Comparison of ENCODE assay signal across 8 cellular contexts in the genomic region with DNA sequence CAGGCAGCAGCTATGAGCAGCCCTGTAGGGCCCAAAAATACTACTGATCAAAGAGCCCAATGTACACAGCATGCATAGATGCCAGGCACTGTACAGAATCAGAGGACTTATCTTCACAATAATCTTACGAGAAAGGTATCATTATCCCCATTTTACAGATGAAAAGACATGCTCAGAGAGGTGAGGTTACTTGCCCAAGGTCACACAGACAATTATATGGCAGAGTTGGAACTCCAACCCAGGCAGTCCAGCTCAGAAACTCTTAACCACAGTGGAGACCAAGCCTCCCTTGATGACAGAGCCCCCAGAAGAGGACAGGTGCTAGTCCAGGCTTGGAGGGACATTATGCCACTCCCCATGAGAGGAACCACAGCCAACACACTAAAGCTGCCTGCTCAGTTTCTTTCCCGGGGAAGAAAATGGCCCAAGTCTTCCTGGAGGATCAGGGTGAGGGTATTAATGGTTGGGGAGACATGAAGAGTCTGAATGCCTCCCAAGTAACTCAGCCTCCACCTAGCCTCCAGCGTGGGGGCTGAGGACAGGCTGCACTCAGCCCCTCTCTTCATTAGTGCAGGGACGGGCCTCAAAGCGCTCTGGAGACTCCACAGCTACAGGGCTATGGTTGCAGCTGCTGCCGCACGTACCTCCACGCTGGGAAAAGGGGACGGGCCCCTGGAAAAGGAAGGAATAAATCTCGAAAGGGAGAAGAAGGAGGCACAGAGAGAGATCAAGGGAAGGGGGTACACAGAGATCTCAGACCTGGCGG. TPM values are rescaled to one million over a fixed set of nuclear protein-coding genes. Genes with fewer than 3 reads are reported as not detected.
DNase-seq lines count a peak whose midpoint lies in the region; ATAC-seq and TF ChIP-seq lines count a peak whose summit lies in the region.

No MANE protein-coding gene starts in this region.

- H3K27me3 ChIP-seq in KMS-11 (ENCODE audit: insufficient read depth, low read depth) (0 out of 2 replicates have a peak, but pooled peaks cover 8% of the 10 kb centered on the region), brain microvascular endothelial cell (replicated peaks) (no peaks in the 10 kb centered on the region), liver (ENCODE audit: control insufficient read depth in 4 of 4, insufficient read depth in 4 of 4, low read length in 3 of 4) (no peaks in the 10 kb centered on the region), upper lobe of left lung (no peaks in the 10 kb centered on the region)

- DNase-seq in COLO829 (ENCODE audit: low spot score): peak; percentile 34
- no peak for DNase-seq in brain microvascular endothelial cell
- no peak for DNase-seq in upper lobe of left lung
- no peak for DNase-seq in T-helper 9 cell

- no peak for TF ChIP-seq POLR2A in upper lobe of left lung (IDR thresholded peaks at IDR 0.05)

- no peaks in the 10 kb centered on the region for H4K20me1 ChIP-seq in KMS-11 (ENCODE audit: insufficient read depth)

- in situ Hi-C loops in brain microvascular endothelial cell (cut with HindIII; ENCODE audit: low pct_ligation_motif_present, low sequenced_read_pairs): no loop called here

- H3K4me2 ChIP-seq in KMS-11: peak overlapping the region; percentile 82

- TF ChIP-seq RAD21 in liver (IDR thresholded peaks at IDR 0.05): no peak

- no peaks in the 10 kb centered on the region for H3K79me2 ChIP-seq in KMS-11 (ENCODE audit: insufficient read depth, low read depth)

- H3K9me3 ChIP-seq in liver (ENCODE audit: control insufficient read depth in 4 of 4, low read length in 3 of 4) (no peaks in the 10 kb centered on the region), upper lobe of left lung (no peaks in the 10 kb centered on the region)

- no peak overlapping the region for H3K27ac ChIP-seq in KMS-11
- H3K27ac ChIP-seq in brain microvascular endothelial cell: no peak overlapping the region
- H3K27ac ChIP-seq in liver (ENCODE audit: low read depth in 1 of 2, low read length in 2 of 2): no peak overlapping the region
- H3K27ac ChIP-seq in upper lobe of left lung: peak overlapping the region; percentile 62 to 80 (median 72)

- ATAC-seq in upper lobe of left lung (ENCODE audit: low FRiP score in 2 of 2) (peak in 1 of 2 donors; percentile 1), HG02759 (IDR thresholded peaks at IDR 0.05; ENCODE audit: unreplicated experiment) (no peak), HG02642 (IDR thresholded peaks at IDR 0.05; ENCODE audit: poor library complexity, unreplicated experiment) (no peak)

- H2AFZ ChIP-seq in KMS-11 (ENCODE audit: low read depth): no peak overlapping the region; the same call in 1 of the 2 replicates

- no peaks in the 10 kb centered on the region; the same call in 1 of the 2 replicates for H3K36me3 ChIP-seq in KMS-11 (ENCODE audit: insufficient read depth)
- peaks cover 30% of the 10 kb centered on the region for H3K36me3 ChIP-seq in brain microvascular endothelial cell (replicated peaks)
- peaks cover 8 to 28% (median 18%) of the 10 kb centered on the region in 4 donors for H3K36me3 ChIP-seq in liver (ENCODE audit: control insufficient read depth in 4 of 4, insufficient read depth in 3 of 4, low read depth in 1 of 4, low read length in 3 of 4)
- peaks cover 18 to 43% (median 34%) of the 10 kb centered on the region in 4 donors for H3K36me3 ChIP-seq in upper lobe of left lung

- WGBS in liver: 34% methylated on average over 11 of the region's 11 CpGs
- WGBS in upper lobe of left lung, 2 donors: 17 to 19% methylated on average over 11 of the region's 11 CpGs

- H3K4me1 ChIP-seq in KMS-11 (ENCODE audit: low read depth, poor library complexity, severe bottlenecking) (peaks cover 44% of the 10 kb centered on the region), liver (ENCODE audit: control insufficient read depth in 4 of 4, insufficient read depth in 4 of 4, low read length in 3 of 4) (peaks cover 4 to 26% (median 20%) of the 10 kb centered on the region in 4 donors), upper lobe of left lung (peaks cover 20 to 49% (median 24%) of the 10 kb centered on the region in 4 donors)

- no peak overlapping the region for H3K4me3 ChIP-seq in KMS-11 (IDR thresholded peaks at IDR 0.05; ENCODE audit: insufficient read depth, low read depth, low read length)
- H3K4me3 ChIP-seq in brain microvascular endothelial cell (ENCODE audit: low read depth, low read length): peak overlapping the region; percentile 67
- peak overlapping the region in 2 of 3 donors; percentile 65 to 77 for H3K4me3 ChIP-seq in liver (ENCODE audit: low read depth in 1 of 3, low read length in 3 of 3)
- peak overlapping the region; percentile 61 to 98 (median 91) for H3K4me3 ChIP-seq in upper lobe of left lung

- TF ChIP-seq EP300 in upper lobe of left lung (IDR thresholded peaks at IDR 0.05): no peak

- TF ChIP-seq CTCF in KMS-11 (conservative IDR thresholded peaks at IDR 0.05; ENCODE audit: low read depth, low read length): no peak
- no peak for TF ChIP-seq CTCF in brain microvascular endothelial cell (IDR thresholded peaks at IDR 0.05; ENCODE audit: low read depth, low read length, missing control alignments)
- TF ChIP-seq CTCF in liver (IDR thresholded peaks at IDR 0.05; ENCODE audit: low read depth, low read length, missing input control): no peak
- TF ChIP-seq CTCF in upper lobe of left lung (IDR thresholded peaks at IDR 0.05): no peak

- H3K9ac ChIP-seq in KMS-11: no peak overlapping the region
- no peak overlapping the region for H3K9ac ChIP-seq in liver (ENCODE audit: low read depth in 1 of 2, low read length in 2 of 2)

TF ChIP-seq in liver, 16 proteins besides CTCF, POLR2A, EP300 and RAD21 (continues in another document):
- no peak for TF ChIP-seq FOXA2 (IDR thresholded peaks at IDR 0.05)
- TF ChIP-seq HNF4A (conservative IDR thresholded peaks at IDR 0.05): no peak
- no peak for TF ChIP-seq RXRA (IDR thresholded peaks at IDR 0.05)
- no peak for TF ChIP-seq EGR1 (IDR thresholded peaks at IDR 0.05; ENCODE audit: low read depth in 2 of 2)
- TF ChIP-seq, protein P1, sequence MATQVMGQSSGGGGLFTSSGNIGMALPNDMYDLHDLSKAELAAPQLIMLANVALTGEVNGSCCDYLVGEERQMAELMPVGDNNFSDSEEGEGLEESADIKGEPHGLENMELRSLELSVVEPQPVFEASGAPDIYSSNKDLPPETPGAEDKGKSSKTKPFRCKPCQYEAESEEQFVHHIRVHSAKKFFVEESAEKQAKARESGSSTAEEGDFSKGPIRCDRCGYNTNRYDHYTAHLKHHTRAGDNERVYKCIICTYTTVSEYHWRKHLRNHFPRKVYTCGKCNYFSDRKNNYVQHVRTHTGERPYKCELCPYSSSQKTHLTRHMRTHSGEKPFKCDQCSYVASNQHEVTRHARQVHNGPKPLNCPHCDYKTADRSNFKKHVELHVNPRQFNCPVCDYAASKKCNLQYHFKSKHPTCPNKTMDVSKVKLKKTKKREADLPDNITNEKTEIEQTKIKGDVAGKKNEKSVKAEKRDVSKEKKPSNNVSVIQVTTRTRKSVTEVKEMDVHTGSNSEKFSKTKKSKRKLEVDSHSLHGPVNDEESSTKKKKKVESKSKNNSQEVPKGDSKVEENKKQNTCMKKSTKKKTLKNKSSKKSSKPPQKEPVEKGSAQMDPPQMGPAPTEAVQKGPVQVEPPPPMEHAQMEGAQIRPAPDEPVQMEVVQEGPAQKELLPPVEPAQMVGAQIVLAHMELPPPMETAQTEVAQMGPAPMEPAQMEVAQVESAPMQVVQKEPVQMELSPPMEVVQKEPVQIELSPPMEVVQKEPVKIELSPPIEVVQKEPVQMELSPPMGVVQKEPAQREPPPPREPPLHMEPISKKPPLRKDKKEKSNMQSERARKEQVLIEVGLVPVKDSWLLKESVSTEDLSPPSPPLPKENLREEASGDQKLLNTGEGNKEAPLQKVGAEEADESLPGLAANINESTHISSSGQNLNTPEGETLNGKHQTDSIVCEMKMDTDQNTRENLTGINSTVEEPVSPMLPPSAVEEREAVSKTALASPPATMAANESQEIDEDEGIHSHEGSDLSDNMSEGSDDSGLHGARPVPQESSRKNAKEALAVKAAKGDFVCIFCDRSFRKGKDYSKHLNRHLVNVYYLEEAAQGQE (IDR thresholded peaks at IDR 0.05): no peak
- no peak for TF ChIP-seq JUND (IDR thresholded peaks at IDR 0.05)
- TF ChIP-seq HNF4G (IDR thresholded peaks at IDR 0.05): no peak
- TF ChIP-seq TAF1 (conservative IDR thresholded peaks at IDR 0.05): no peak
- TF ChIP-seq SP1 (IDR thresholded peaks at IDR 0.05): no peak
- no peak for TF ChIP-seq YY1 (IDR thresholded peaks at IDR 0.05)
- TF ChIP-seq, protein P2, sequence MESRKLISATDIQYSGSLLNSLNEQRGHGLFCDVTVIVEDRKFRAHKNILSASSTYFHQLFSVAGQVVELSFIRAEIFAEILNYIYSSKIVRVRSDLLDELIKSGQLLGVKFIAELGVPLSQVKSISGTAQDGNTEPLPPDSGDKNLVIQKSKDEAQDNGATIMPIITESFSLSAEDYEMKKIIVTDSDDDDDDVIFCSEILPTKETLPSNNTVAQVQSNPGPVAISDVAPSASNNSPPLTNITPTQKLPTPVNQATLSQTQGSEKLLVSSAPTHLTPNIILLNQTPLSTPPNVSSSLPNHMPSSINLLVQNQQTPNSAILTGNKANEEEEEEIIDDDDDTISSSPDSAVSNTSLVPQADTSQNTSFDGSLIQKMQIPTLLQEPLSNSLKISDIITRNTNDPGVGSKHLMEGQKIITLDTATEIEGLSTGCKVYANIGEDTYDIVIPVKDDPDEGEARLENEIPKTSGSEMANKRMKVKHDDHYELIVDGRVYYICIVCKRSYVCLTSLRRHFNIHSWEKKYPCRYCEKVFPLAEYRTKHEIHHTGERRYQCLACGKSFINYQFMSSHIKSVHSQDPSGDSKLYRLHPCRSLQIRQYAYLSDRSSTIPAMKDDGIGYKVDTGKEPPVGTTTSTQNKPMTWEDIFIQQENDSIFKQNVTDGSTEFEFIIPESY (IDR thresholded peaks at IDR 0.05): no peak
- TF ChIP-seq FOXA1 (IDR thresholded peaks at IDR 0.05): no peak
- no peak for TF ChIP-seq NR2F2 (IDR thresholded peaks at IDR 0.05)
- TF ChIP-seq, protein P3, sequence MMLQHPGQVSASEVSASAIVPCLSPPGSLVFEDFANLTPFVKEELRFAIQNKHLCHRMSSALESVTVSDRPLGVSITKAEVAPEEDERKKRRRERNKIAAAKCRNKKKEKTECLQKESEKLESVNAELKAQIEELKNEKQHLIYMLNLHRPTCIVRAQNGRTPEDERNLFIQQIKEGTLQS (IDR thresholded peaks at IDR 0.05): no peak

RNA-seq across cellular contexts. Expression of a gene that starts 0.8 kb away (rescaled TPM):
- total RNA-seq in liver: 10 to 100 TPM; 14.0 to 20.0 TPM
- polyA plus RNA-seq in liver: 10 to 100 TPM; 16.0 to 16.2 TPM
- total RNA-seq in upper lobe of left lung: 10 to 100 TPM; 17.0 to 43.0 (median 25.6) TPM

RNA-seq across cellular contexts. Expression of a gene that starts 19.7 kb away (rescaled TPM):
- total RNA-seq in liver (10 to 100 TPM; 12.4 to 29.5 TPM), upper lobe of left lung (10 to 100 TPM; 36.7 to 69.6 (median 58.1) TPM)
- polyA plus RNA-seq in liver: 10 to 100 TPM in 1 of 2 donors, 1 to 10 TPM in 1; 7.3 to 14.2 TPM

RNA-seq across cellular contexts. Expression of a gene that starts 25.1 kb away (rescaled TPM):
- total RNA-seq in liver: 100 to 1,000 TPM; 104 to 131 TPM
- 10 to 100 TPM; 40.1 to 85.1 TPM for polyA plus RNA-seq in liver
- total RNA-seq in upper lobe of left lung: 10 to 100 TPM in 5 of 6 donors, 1 to 10 TPM in 1; 6.3 to 19.2 (median 14.2) TPM

RNA-seq across cellular contexts. Expression of a gene that starts 45.5 kb away (rescaled TPM):
- not detected for total RNA-seq in liver
- not detected for polyA plus RNA-seq in liver
- under 1 TPM in 2 of 6 donors, not detected in 4; 0.07 to 0.54 TPM for total RNA-seq in upper lobe of left lung

RNA-seq across cellular contexts. Expression of a gene that starts 47.2 kb away (rescaled TPM):
- 10 to 100 TPM; 13.8 to 41.8 TPM for total RNA-seq in liver
- polyA plus RNA-seq in liver: 10 to 100 TPM; 10.6 to 11.8 TPM
- 10 to 100 TPM in 1 of 6 donors, 1 to 10 TPM in 5; 4.4 to 34.6 (median 7.4) TPM for total RNA-seq in upper lobe of left lung

Comparison
In these comparisons a context has a peak if more than half of its experiments do, and no peak if none do; other contexts are left out.
1. H3K27ac ChIP-seq: peak in upper lobe of left lung (4 of 4); none in KMS-11 (single experiment), brain microvascular endothelial cell (single experiment) and liver (0 of 2).
2. RNA of a gene that starts 25.1 kb away (total RNA-seq): 104 to 131 TPM in liver; 6.3 to 19.2 TPM in upper lobe of left lung; every median in the first group is over 4 times any median in the second.